In genomic region chr16:78437352-78437968, GRCh38 we compare ENCODE assay signal across 8 cellular contexts.
DNase-seq lines count a peak whose midpoint lies in the region; ATAC-seq, FAIRE-seq and TF ChIP-seq lines count a peak whose summit lies in the region.

No MANE protein-coding gene starts in this region.

- DNase-seq in A549 (ENCODE audit: low read depth in 1 of 2, low spot score in 1 of 2) (peak; percentile 27 to 38), NCI-H1694 (lab: John Stamatoyannopoulos, UW) (peak; percentile 11), activated T-cell treated with anti-CD3 and anti-CD28 coated beads for 4 hours (peak; percentile 7), germinal center (ENCODE audit: low spot score) (peak; percentile 52)
- DNase-seq in stimulated activated CD4-positive, alpha-beta T cell treated with anti-CD3 and anti-CD28 coated beads, Interleukin-15, amount 100 ng/mL, for 24 hours, result peak; percentile 54

- no peak for FAIRE-seq in A549 (lab: Jason Lieb, UNC)

- TF ChIP-seq CTCF in A549 (IDR thresholded peaks at IDR 0.05), result peak; percentile 75
- TF ChIP-seq CTCF in GM12872 (IDR thresholded peaks at IDR 0.05; ENCODE audit: insufficient read depth, low read depth, low read length), result peak; percentile 84

- no peaks in the 10 kb centered on the region for H3K4me1 ChIP-seq in A549

- CTCF ChIA-PET in A549 (lab: Yijun Ruan, JAX), result interaction anchor here (1.4 to 1.6 kb wide), 2 partner anchors 10 to 16 kb away, joined by 3 to 4 read pairs; no protein-coding TSS in a partner anchor

- 39% methylated on average over 6 of the region's 6 CpGs for WGBS in A549 (ENCODE audit: missing lambda C conversion rate)

- no peak for TF ChIP-seq POLR2A in A549 (IDR thresholded peaks at IDR 0.05; ENCODE audit: low read length)

- H3K4me3 ChIP-seq in A549, result no peak overlapping the region

- POLR2A ChIA-PET in A549 (lab: Yijun Ruan, JAX), result no interaction called here

- ATAC-seq in A549 (0 out of 6 replicates have a peak, but pooled peaks of 1 of the 2 experiments have one; percentile 51), HG02763 (IDR thresholded peaks at IDR 0.05; ENCODE audit: unreplicated experiment) (no peak), HG03095 (IDR thresholded peaks at IDR 0.05; ENCODE audit: unreplicated experiment) (no peak)

- no peak overlapping the region for H3K4me2 ChIP-seq in A549

- 0 out of 5 replicates have a peak, but pooled peaks of 1 of the 2 experiments have one; percentile 13 for TF ChIP-seq RAD21 in A549 (conservative IDR thresholded peaks at IDR 0.05 in 1 of 2, IDR thresholded peaks at IDR 0.05 in 1 of 2)

- no peak for TF ChIP-seq EP300 in A549 (IDR thresholded peaks at IDR 0.05)

- H3K27ac ChIP-seq in A549, result no peak overlapping the region

- H3K9me3 ChIP-seq in A549, result no peaks in the 10 kb centered on the region

TF ChIP-seq in A549, 52 proteins besides CTCF, POLR2A, EP300 and RAD21:
- TF ChIP-seq SMC3 (IDR thresholded peaks at IDR 0.05) (no peak), CEBPB (IDR thresholded peaks at IDR 0.05) (no peak), RARB (CRISPR knock-in tag; IDR thresholded peaks at IDR 0.05) (no peak), HOXB13 (CRISPR knock-in tag; IDR thresholded peaks at IDR 0.05; ENCODE audit: low read depth) (no peak), KDM1A (IDR thresholded peaks at IDR 0.05; ENCODE audit: low read depth) (no peak), EHMT2 (IDR thresholded peaks at IDR 0.05; ENCODE audit: low read depth) (no peak), HMGXB4 (CRISPR knock-in tag; IDR thresholded peaks at IDR 0.05; ENCODE audit: borderline replicate concordance) (no peak), MAFK (IDR thresholded peaks at IDR 0.05; ENCODE audit: partially characterized antibody) (no peak), CHD2 (IDR thresholded peaks at IDR 0.05; ENCODE audit: low read length, partially characterized antibody) (no peak), POLR2AphosphoS2 (conservative IDR thresholded peaks at IDR 0.05; ENCODE audit: low read length) (no peak), PHF8 (IDR thresholded peaks at IDR 0.05; ENCODE audit: borderline replicate concordance, low read depth) (no peak)
